10 cellular contexts compared by ENCODE assay signal in genomic region chr3:46095307-46095706, GRCh38.
DNase-seq lines count a peak whose midpoint lies in the region; ATAC-seq lines count a peak whose summit lies in the region.
"Had no signal": no experiment of that assay in that cellular context is flagged by ENCODE, and none has a peak within 500 bp of the region (broad histone marks: within the 10 kb centered on the region; RNA-seq: fewer than 3 reads in every experiment).

No MANE protein-coding gene starts in this region.

- H3K4me3 Mint-ChIP-seq in activated T-cell treated with anti-CD3 and anti-CD28 coated beads, Interleukin-2, amount 50 U/mL, for 72 hours: no peak overlapping the region

- H3K4me1 Mint-ChIP-seq in activated T-cell treated with anti-CD3 and anti-CD28 coated beads, Interleukin-2, amount 50 U/mL, for 72 hours (ENCODE audit: low read depth): peaks cover 52% of the 10 kb centered on the region

- H3K9me3 Mint-ChIP-seq in activated T-cell treated with anti-CD3 and anti-CD28 coated beads, Interleukin-2, amount 50 U/mL, for 72 hours: no peaks in the 10 kb centered on the region

- peaks cover 77% of the 10 kb centered on the region for H3K27me3 Mint-ChIP-seq in activated T-cell treated with anti-CD3 and anti-CD28 coated beads, Interleukin-2, amount 50 U/mL, for 72 hours (ENCODE audit: low read depth)

- H3K27ac Mint-ChIP-seq in activated T-cell treated with anti-CD3 and anti-CD28 coated beads, Interleukin-2, amount 50 U/mL, for 72 hours: no peak overlapping the region

- DNase-seq in Kasumi-1 (lab: John Stamatoyannopoulos, UW) (peak; percentile 89 to 92), pons (ENCODE audit: low spot score) (peak; percentile 61), kidney glomerular epithelial cell (lab: John Stamatoyannopoulos, UW) (no peak), COLO668 (lab: John Stamatoyannopoulos, UW; ENCODE audit: unreplicated experiment) (no peak)
- DNase-seq in central memory CD4-positive, alpha-beta T cell: no peak
- no peak for DNase-seq in activated T-cell treated with anti-CD3 and anti-CD28 coated beads, Interleukin-2, amount 50 U/mL, for 72 hours
- DNase-seq: activated naive CD4-positive, alpha-beta T cell treated with Interleukin-2 at 50 U/mL for 16 hours; kidney had no signal

- ATAC-seq in GM19035 (IDR thresholded peaks at IDR 0.05; ENCODE audit: unreplicated experiment) (peak; percentile 48), HG02840 (IDR thresholded peaks at IDR 0.05; ENCODE audit: low FRiP score, unreplicated experiment) (peak; percentile 61)
- ATAC-seq in activated T-cell treated with anti-CD3 and anti-CD28 coated beads, Interleukin-2, amount 50 U/mL, for 72 hours (replicated peaks in 1 of 2): no peak

- H3K36me3 Mint-ChIP-seq in activated T-cell treated with anti-CD3 and anti-CD28 coated beads, Interleukin-2, amount 50 U/mL, for 72 hours (ENCODE audit: insufficient read depth in 2 of 2): peaks cover 0 to 3% of the 10 kb centered on the region in 2 donors

Comparison
In these comparisons a context has a peak if more than half of its experiments do, and no peak if none do; other contexts are left out.
1. ATAC-seq: peak in GM19035 (single experiment) and HG02840 (single experiment); none in activated T-cell treated with anti-CD3 and anti-CD28 coated beads, Interleukin-2, amount 50 U/mL, for 72 hours (0 of 2).
2. DNase-seq: peak in Kasumi-1 (2 of 2) and pons (single experiment); none in central memory CD4-positive, alpha-beta T cell (single experiment), kidney glomerular epithelial cell (single experiment), activated T-cell treated with anti-CD3 and anti-CD28 coated beads, Interleukin-2, amount 50 U/mL, for 72 hours (0 of 2) and COLO668 (single experiment).